15 cellular contexts compared by ENCODE assay signal in the genomic region with DNA sequence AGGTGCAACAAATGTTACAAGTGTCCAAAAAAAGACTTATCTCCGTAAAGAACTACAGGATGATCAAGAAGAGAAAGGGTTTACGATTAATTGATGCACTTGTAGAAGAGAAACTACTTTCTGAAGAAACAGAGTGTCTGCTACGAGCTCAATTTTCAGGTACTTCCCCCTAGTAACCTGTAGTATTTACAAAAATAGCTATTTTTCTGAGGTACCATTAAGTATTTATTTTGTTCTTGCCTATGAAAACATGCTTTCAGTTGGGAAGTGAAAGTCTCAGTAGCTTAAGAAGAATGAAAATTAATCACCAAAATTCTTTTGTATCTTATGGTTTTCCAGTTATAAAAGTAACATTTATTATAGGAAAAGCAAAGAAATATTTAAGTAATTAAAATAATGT.
DNase-seq lines count a peak whose midpoint lies in the region; ATAC-seq and TF ChIP-seq lines count a peak whose summit lies in the region.
"Had no signal": no experiment of that assay in that cellular context is flagged by ENCODE, and none has a peak within 500 bp of the region (broad histone marks: within the 10 kb centered on the region; RNA-seq: fewer than 3 reads in every experiment).

No MANE protein-coding gene starts in this region.

- POLR2A ChIA-PET in GM10248 (lab: Yijun Ruan, JAX): no interaction called here

- peak; percentile 53 for ATAC-seq in GM19035 (IDR thresholded peaks at IDR 0.05; ENCODE audit: unreplicated experiment)
- peak; percentile 47 for ATAC-seq in GM21786 (IDR thresholded peaks at IDR 0.05; ENCODE audit: unreplicated experiment)
- peak; percentile 41 for ATAC-seq in HG03342 (IDR thresholded peaks at IDR 0.05; ENCODE audit: unreplicated experiment)
- ATAC-seq in activated CD4-positive, CD25-positive, alpha-beta regulatory T cell treated with anti-CD3 and anti-CD28 coated beads, Interleukin-2, amount 50 U/mL, for 24 hours: no peak
- no peak for ATAC-seq in HG03139 (IDR thresholded peaks at IDR 0.05; ENCODE audit: unreplicated experiment)
- ATAC-seq: A549, esophagus mucosa, heart left ventricle had no signal

- DNase-seq in GM10248 (ENCODE audit: extremely low spot score) (peak; percentile 40), NCI-H146 (lab: John Stamatoyannopoulos, UW) (no peak)
- DNase-seq in stimulated activated naive CD4-positive, alpha-beta T cell treated with Interleukin-2 at 50 U/mL for 16 hours (lab: John Stamatoyannopoulos, UW): no peak
- DNase-seq: activated gamma-delta T cell, DND-41, heart left ventricle, NCI-H748 treated with DMSO at 0.1 percent for 48 hours, retina had no signal

- no peak for TF ChIP-seq CTCF in GM10248 (IDR thresholded peaks at IDR 0.05; ENCODE audit: control extremely low read depth, extremely low read depth, low read depth, missing control alignments)

- CTCF ChIA-PET in GM10248 (lab: Yijun Ruan, JAX): interaction anchor here (1.1 to 1.6 kb wide), 3 partner anchors 18 to 130 kb away, joined by 3 to 4 read pairs (median 3); no protein-coding TSS in a partner anchor

Comparison
In these comparisons a context has a peak if more than half of its experiments do, and no peak if none do; other contexts are left out.
1. ATAC-seq: peak in GM19035 (single experiment), GM21786 (single experiment) and HG03342 (single experiment); none in activated CD4-positive, CD25-positive, alpha-beta regulatory T cell treated with anti-CD3 and anti-CD28 coated beads, Interleukin-2, amount 50 U/mL, for 24 hours (0 of 2) and HG03139 (single experiment).